Comparison of ENCODE assay signal across 8 cellular contexts in genomic region chr6:145734486-145735355, GRCh38.
DNase-seq lines count a peak whose midpoint lies in the region; ATAC-seq and TF ChIP-seq lines count a peak whose summit lies in the region.

No MANE protein-coding gene starts in this region.

- H3K27ac ChIP-seq in layer of hippocampus (ENCODE audit: low read depth, low read length): peak overlapping the region; percentile 90

- ATAC-seq in GM19035 (IDR thresholded peaks at IDR 0.05; ENCODE audit: unreplicated experiment) (peak; percentile 78), HG03342 (IDR thresholded peaks at IDR 0.05; ENCODE audit: unreplicated experiment) (peak; percentile 60)

- no peaks in the 10 kb centered on the region for H3K27me3 ChIP-seq in layer of hippocampus (ENCODE audit: control insufficient read depth, insufficient read depth, low read length)

- peak overlapping the region; percentile 70 for H3K4me3 ChIP-seq in choroid plexus epithelial cell (ENCODE audit: low read depth, low read length)

- TF ChIP-seq CTCF in AG09319 (IDR thresholded peaks at IDR 0.05; ENCODE audit: low read depth, low read length): no peak
- TF ChIP-seq CTCF in choroid plexus epithelial cell (conservative IDR thresholded peaks at IDR 0.05; ENCODE audit: low read depth, low read length): no peak

- DNase-seq in AG09319 (ENCODE audit: extremely low read depth, low read depth): peak; percentile 68
- peak; percentile 87 for DNase-seq in NCI-H345 (lab: John Stamatoyannopoulos, UW)
- DNase-seq in activated CD4-positive, alpha-beta T cell treated with anti-CD3 and anti-CD28 coated beads for 24 hours (ENCODE audit: low read depth in 2 of 2): peak; percentile 55 to 59
- peak; percentile 94 for DNase-seq in choroid plexus epithelial cell (ENCODE audit: low read depth)
- DNase-seq in stimulated activated CD4-positive, alpha-beta T cell treated with anti-CD3 and anti-CD28 coated beads, Interleukin-1b, Interleukin-23, amount 100 ng/mL, for 4 hours (ENCODE audit: low read depth in 2 of 2): peak; percentile 59 to 73

Comparison
In these comparisons a context has a peak if more than half of its experiments do, and no peak if none do; other contexts are left out.
1. Peak in every context shown above with its lines: DNase-seq, ATAC-seq, H3K4me3 ChIP-seq and H3K27ac ChIP-seq.